Comparison of ENCODE assay signal across 8 cellular contexts in the genomic region with DNA sequence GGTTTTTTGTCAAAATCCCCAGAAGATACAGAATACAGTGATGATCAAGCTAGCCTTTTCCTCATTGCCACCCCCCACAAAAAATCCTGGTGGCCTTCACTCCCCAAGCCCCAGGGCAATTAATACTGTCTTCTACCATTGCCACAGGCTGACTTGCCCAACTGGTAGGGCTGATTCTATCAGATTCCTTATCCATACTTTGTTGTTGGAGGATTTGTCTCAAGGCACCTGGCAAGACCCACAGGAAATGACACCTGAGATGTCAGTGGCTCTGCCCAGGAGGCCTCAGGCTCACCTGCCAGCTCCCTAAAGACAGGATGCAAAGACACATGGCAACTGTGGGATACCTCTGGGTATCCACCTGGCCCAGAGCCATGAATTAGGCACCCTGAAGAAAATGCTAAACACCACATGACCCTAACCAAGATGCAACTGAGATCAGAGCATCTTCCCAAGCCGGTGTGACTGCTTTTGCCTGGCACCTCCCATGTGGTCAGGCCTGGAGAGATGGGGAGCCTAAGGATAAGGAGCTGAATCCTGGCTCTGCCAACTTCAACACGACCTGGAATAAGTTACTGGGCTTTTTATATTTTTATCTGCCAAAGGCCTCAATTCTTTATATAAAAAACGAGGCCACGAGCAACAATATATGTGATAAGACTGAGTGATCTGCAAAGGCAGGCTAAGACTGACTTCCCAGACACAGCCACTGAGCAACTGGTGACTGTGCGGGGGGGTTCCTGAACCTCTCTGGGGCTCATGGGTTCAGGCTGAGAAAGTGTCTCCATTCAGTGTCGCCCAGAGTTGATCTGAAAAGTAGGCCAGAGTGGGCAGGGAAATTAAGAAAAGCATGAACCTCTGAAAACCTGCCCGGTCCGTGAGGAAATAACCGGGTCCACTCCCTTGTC. TPM values are rescaled to one million over a fixed set of nuclear protein-coding genes. Genes with fewer than 3 reads are reported as not detected.
DNase-seq lines count a peak whose midpoint lies in the region; ATAC-seq, FAIRE-seq and TF ChIP-seq lines count a peak whose summit lies in the region.

No MANE protein-coding gene starts in this region.

- H3K79me2 ChIP-seq in Loucy (ENCODE audit: insufficient read depth, low read length), result peaks cover 20% of the 10 kb centered on the region

- no peaks in the 10 kb centered on the region for H3K9me2 ChIP-seq in Loucy (replicated peaks; ENCODE audit: low read depth, low read length)

- peaks cover 6% of the 10 kb centered on the region for H3K36me3 Mint-ChIP-seq in activated naive CD4-positive, alpha-beta T cell treated with anti-CD3 and anti-CD28 coated beads for 36 hours (ENCODE audit: low read depth)

- peak overlapping the region; percentile 93 for H3K9ac ChIP-seq in Loucy (ENCODE audit: low read depth, low read length, poor library complexity, severe bottlenecking)

- H3F3A ChIP-seq in Loucy (ENCODE audit: low read depth), result 0 out of 2 replicates have a peak, but pooled peaks cover 2% of the 10 kb centered on the region

- H3K4me2 ChIP-seq in Loucy (ENCODE audit: low read depth, low read length, poor library complexity, severe bottlenecking), result peak overlapping the region; percentile 77

- DNase-seq in AG04449 (ENCODE audit: low read depth, low spot score) (no peak), hepatic stellate cell (ENCODE audit: low spot score) (peak; percentile 34), small intestine (peak; percentile 26), NCI-H2227 (lab: John Stamatoyannopoulos, UW; ENCODE audit: unreplicated experiment) (no peak)
- peak; percentile 54 for DNase-seq in activated naive CD4-positive, alpha-beta T cell treated with anti-CD3 and anti-CD28 coated beads for 36 hours

- intact Hi-C loops in activated naive CD4-positive, alpha-beta T cell treated with anti-CD3 and anti-CD28 coated beads for 36 hours (cut with micrococcal nuclease), result loop anchor here (1.0 to 5.0 kb wide), 7 partner anchors 8 to 675 kb away; a partner anchor contains a TSS

- H3K36me3 ChIP-seq in Loucy (ENCODE audit: insufficient read depth, low read length) (no peaks in the 10 kb centered on the region), small intestine (ENCODE audit: control insufficient read depth in 2 of 2, insufficient read depth in 2 of 2, low read length in 2 of 2) (peaks cover 0 to 3% of the 10 kb centered on the region in 2 donors)

- H3K9me3 Mint-ChIP-seq in activated naive CD4-positive, alpha-beta T cell treated with anti-CD3 and anti-CD28 coated beads for 36 hours, result no peaks in the 10 kb centered on the region

- no peaks in the 10 kb centered on the region for H4K20me1 ChIP-seq in Loucy (ENCODE audit: insufficient read depth, low read length, poor library complexity, severe bottlenecking)

- H3K4me3 ChIP-seq in AG04449 (ENCODE audit: low read depth, low read length) (peak overlapping the region; percentile 89), Loucy (ENCODE audit: low read length, poor library complexity, severe bottlenecking) (peak overlapping the region; percentile 94), small intestine (ENCODE audit: low read depth in 1 of 2, low read length in 2 of 2) (peak overlapping the region; percentile 71 to 82)

- H3K9me3 ChIP-seq in Loucy (ENCODE audit: insufficient read depth, low read depth, low read length) (no peaks in the 10 kb centered on the region), small intestine (ENCODE audit: control insufficient read depth, low read depth) (no peaks in the 10 kb centered on the region)

- no peak for FAIRE-seq in small intestine (lab: Jason Lieb, UNC)

- H3K27ac ChIP-seq in small intestine (ENCODE audit: low read depth in 1 of 2, low read length in 1 of 2), result peak overlapping the region; percentile 38 to 78

- H3K27ac Mint-ChIP-seq in activated naive CD4-positive, alpha-beta T cell treated with anti-CD3 and anti-CD28 coated beads for 36 hours, result peak overlapping the region; percentile 78

- peak overlapping the region; percentile 81 for H3K4me3 Mint-ChIP-seq in activated naive CD4-positive, alpha-beta T cell treated with anti-CD3 and anti-CD28 coated beads for 36 hours

- no peaks in the 10 kb centered on the region for H3K27me3 Mint-ChIP-seq in activated naive CD4-positive, alpha-beta T cell treated with anti-CD3 and anti-CD28 coated beads for 36 hours (ENCODE audit: low read depth)

- POLR2A ChIA-PET in AG04449 (lab: Yijun Ruan, JAX), result interaction anchor here (0.8 to 2.3 kb wide), 2 partner anchors 14 to 71 kb away, joined by 3 to 12 read pairs; a partner anchor contains a TSS

- CTCF ChIA-PET in AG04449 (lab: Yijun Ruan, JAX), result interaction anchor here (0.9 to 3.2 kb wide), 8 partner anchors 10 to 310 kb away, joined by 3 to 28 read pairs (median 4); a partner anchor contains a TSS
- CTCF ChIA-PET in activated naive CD4-positive, alpha-beta T cell treated with anti-CD3 and anti-CD28 coated beads for 36 hours (lab: Charles Lee), result interaction anchor here (1.0 to 2.5 kb wide), 6 partner anchors 9 to 105 kb away, joined by 3 to 10 read pairs (median 6); a partner anchor contains a TSS

- H3K27me3 ChIP-seq in Loucy (ENCODE audit: insufficient read depth, low read length, poor library complexity, severe bottlenecking), result no peaks in the 10 kb centered on the region
- no peaks in the 10 kb centered on the region for H3K27me3 ChIP-seq in small intestine (ENCODE audit: control insufficient read depth in 2 of 2, insufficient read depth in 2 of 2, low read length in 2 of 2)

- TF ChIP-seq CTCF in AG04449 (IDR thresholded peaks at IDR 0.05; ENCODE audit: insufficient read depth, low read length, missing control alignments) (no peak), Loucy (conservative IDR thresholded peaks at IDR 0.05; ENCODE audit: low read length) (no peak)

- peaks cover 33% of the 10 kb centered on the region for H3K4me1 Mint-ChIP-seq in activated naive CD4-positive, alpha-beta T cell treated with anti-CD3 and anti-CD28 coated beads for 36 hours (ENCODE audit: low read depth)

- WGBS in small intestine, 3 donors, result 3 to 17% (median 8%) methylated on average over 9 of the region's 9 CpGs

- H3K4me1 ChIP-seq in Loucy (ENCODE audit: insufficient read depth, low read length, poor library complexity, severe bottlenecking), result peaks cover 28% of the 10 kb centered on the region
- peaks cover 6 to 12% of the 10 kb centered on the region in 2 donors for H3K4me1 ChIP-seq in small intestine (ENCODE audit: control insufficient read depth in 2 of 2, insufficient read depth in 1 of 2, low read depth in 1 of 2, low read length in 1 of 2)

- ATAC-seq in GM19328 (IDR thresholded peaks at IDR 0.05; ENCODE audit: unreplicated experiment) (peak; percentile 26), HG03565 (IDR thresholded peaks at IDR 0.05; ENCODE audit: unreplicated experiment) (no peak)

- peak overlapping the region; percentile 90 for H2AFZ ChIP-seq in Loucy (ENCODE audit: low read length)

RNA-seq across cellular contexts. Expression of a gene that starts 0.9 kb away (rescaled TPM):
- 10 to 100 TPM; 87.7 to 92.6 TPM for total RNA-seq in activated naive CD4-positive, alpha-beta T cell treated with anti-CD3 and anti-CD28 coated beads for 36 hours
- polyA plus RNA-seq in small intestine, result 100 to 1,000 TPM; 187 to 327 (median 326) TPM

RNA-seq across cellular contexts. Expression of a gene that starts 14.3 kb away (rescaled TPM):
- 100 to 1,000 TPM; 220 to 241 TPM for total RNA-seq in activated naive CD4-positive, alpha-beta T cell treated with anti-CD3 and anti-CD28 coated beads for 36 hours
- polyA plus RNA-seq in small intestine, result 10 to 100 TPM; 11.9 to 36.8 (median 15.2) TPM

Comparison
In these comparisons a context has a peak if more than half of its experiments do, and no peak if none do; other contexts are left out.
1. DNase-seq: peak in activated naive CD4-positive, alpha-beta T cell treated with anti-CD3 and anti-CD28 coated beads for 36 hours (single experiment), hepatic stellate cell (single experiment) and small intestine (single experiment); none in AG04449 (single experiment) and NCI-H2227 (single experiment).
2. Peak in every context shown above with its lines, with median percentiles within 50 percentile points of each other: H3K4me3 ChIP-seq.